In the genomic region with DNA sequence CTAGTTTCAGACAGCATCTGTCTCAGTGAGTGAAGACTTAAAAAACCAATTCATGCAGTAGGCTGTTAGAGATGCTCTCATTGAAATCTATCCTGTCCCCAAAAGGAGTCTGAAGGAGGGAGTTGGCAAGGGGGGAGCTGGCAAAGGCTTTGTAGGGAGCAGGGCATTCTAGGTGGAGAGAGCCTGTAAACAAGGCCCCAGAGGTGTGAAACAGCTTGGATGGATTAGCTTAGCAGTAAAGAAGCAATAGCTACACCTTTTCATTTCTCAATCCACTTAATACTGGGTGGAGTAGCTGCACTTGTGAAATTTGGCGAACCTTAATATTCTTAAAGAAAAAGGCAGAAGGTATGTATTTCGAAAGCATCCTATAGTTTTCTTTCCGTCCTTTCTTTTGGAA, we compare ENCODE assay signal across 23 cellular contexts.
"Had no signal": no experiment of that assay in that cellular context is flagged by ENCODE, and none has a peak within 500 bp of the region (broad histone marks: within the 10 kb centered on the region; RNA-seq: fewer than 3 reads in every experiment).

No MANE protein-coding gene starts in this region.

- H3K27ac ChIP-seq: brain microvascular endothelial cell, gastroesophageal sphincter, heart right ventricle, left lung, neural progenitor cell, thyroid gland, VCaP had no signal

- H3K27me3 ChIP-seq: brain microvascular endothelial cell, gastroesophageal sphincter, heart right ventricle, left lung, neural progenitor cell, thyroid gland had no signal

- H3K4me3 ChIP-seq: gastroesophageal sphincter, heart right ventricle, left lung, lung, neural progenitor cell, thyroid gland had no signal

- H3K36me3 ChIP-seq: brain microvascular endothelial cell, gastroesophageal sphincter, heart right ventricle, left lung, neural progenitor cell, thyroid gland had no signal

- ATAC-seq: activated CD8-positive, alpha-beta memory T cell treated with anti-CD3 and anti-CD28 coated beads, Interleukin-2, amount 10 ng/mL, durations not matched to agents 7 days and 5 days; activated CD8-positive, alpha-beta T cell treated with anti-CD3 and anti-CD28 coated beads for 36 hours; activated naive CD4-positive, alpha-beta T cell treated with anti-CD3 and anti-CD28 coated beads, Interleukin-2, amount 50 U/mL, for 72 hours; gastroesophageal sphincter; left lung; sciatic nerve had no signal

- H3K9me3 ChIP-seq: gastroesophageal sphincter, heart right ventricle, left lung, thyroid gland had no signal

- DNase-seq: activated CD4-positive, alpha-beta T cell treated with anti-CD3 and anti-CD28 coated beads, Interleukin-2, amount 10 ng/mL, durations not matched to agents 7 days and 5 days; activated CD4-positive, CD25-positive, alpha-beta regulatory T cell treated with anti-CD3 and anti-CD28 coated beads, Interleukin-2, amount 50 U/mL, for 72 hours; activated CD8-positive, alpha-beta memory T cell treated with anti-CD3 and anti-CD28 coated beads, Interleukin-2, amount 10 ng/mL, durations not matched to agents 7 days and 5 days; activated CD8-positive, alpha-beta T cell treated with anti-CD3 and anti-CD28 coated beads for 36 hours; activated gamma-delta T cell treated with Interleukin-2 at 50 U/mL for 16 hours; activated T-cell treated with anti-CD3 and anti-CD28 coated beads for 4 hours; aorta; brain microvascular endothelial cell; central memory CD4-positive, alpha-beta T cell; heart right ventricle; left lung; naive B cell; small intestine; stimulated activated CD4-positive, alpha-beta T cell treated with anti-CD3 and anti-CD28 coated beads, Interleukin-4, amount 100 ng/mL, for 1 hour; stimulated activated naive CD4-positive, alpha-beta T cell treated with Interleukin-2 at 50 U/mL for 16 hours; SW 1271; thyroid gland had no signal
